In genomic region chr11:12529041-12529440, GRCh38 we compare ENCODE assay signal across 15 cellular contexts.
A peak's percentile ranks its signal among the peaks of the same experiment; 100 is the strongest.
DNase-seq lines count a peak whose midpoint lies in the region; ATAC-seq and TF ChIP-seq lines count a peak whose summit lies in the region.
"Had no signal": no experiment of that assay in that cellular context is flagged by ENCODE, and none has a peak within 500 bp of the region (broad histone marks: within the 10 kb centered on the region; RNA-seq: fewer than 3 reads in every experiment).

No MANE protein-coding gene starts in this region.

- intact Hi-C loops in esophagus muscularis mucosa (cut with DNase I) (no loop called here), posterior vena cava (cut with DNase I) (no loop called here)
- intact Hi-C loops in activated T-helper 2 cell treated with anti-CD3 and anti-CD28 coated beads, Interferon-gamma antibody, Interleukin-2, Interleukin-4, amounts not matched to agents 10 μg/mL and 5 μg/mL and 100 μg/mL, durations not matched to agents 14 hours and 24 hours and 36 hours (cut with micrococcal nuclease), result no loop called here

- no peak for TF ChIP-seq POLR2A in esophagus muscularis mucosa (IDR thresholded peaks at IDR 0.05; ENCODE audit: low read depth)

- 85% methylated on average over 5 of the region's 5 CpGs for WGBS in esophagus muscularis mucosa

- no peaks in the 10 kb centered on the region for H3K9me3 ChIP-seq in esophagus muscularis mucosa
- H3K9me3 ChIP-seq: BLaER1 treated with 17β-estradiol and CSF1 and Interleukin-3, amounts not matched to agents 10 nM and 100 nM had no signal

- peak overlapping the region in 3 of 4 donors; percentile 6 to 17 (median 12) for H3K27ac ChIP-seq in esophagus muscularis mucosa (replicated peaks in 1 of 4)
- H3K27ac ChIP-seq: BLaER1 treated with 17β-estradiol and CSF1 and Interleukin-3, amounts not matched to agents 10 nM and 100 nM had no signal

- no peaks in the 10 kb centered on the region for H3K4me1 Mint-ChIP-seq in activated T-helper 2 cell treated with anti-CD3 and anti-CD28 coated beads, Interferon-gamma antibody, Interleukin-2, Interleukin-4, amounts not matched to agents 10 μg/mL and 5 μg/mL and 100 μg/mL, durations not matched to agents 14 hours and 24 hours and 36 hours (ENCODE audit: low read depth)
- H3K4me1 Mint-ChIP-seq in stimulated activated naive CD8-positive, alpha-beta T cell treated with anti-CD3 and anti-CD28 coated beads, Interleukin-15, amount 100 ng/mL, for 72 hours, result no peaks in the 10 kb centered on the region
- H3K4me1 Mint-ChIP-seq: GM23338 had no signal

- DNase-seq in AG09319 (ENCODE audit: extremely low read depth, low read depth), result peak; percentile 57
- DNase-seq in amniotic epithelial cell (ENCODE audit: low read depth), result peak; percentile 85
- no peak for DNase-seq in esophagus muscularis mucosa (ENCODE audit: extremely low spot score)
- peak; percentile 30 for DNase-seq in posterior vena cava (ENCODE audit: low spot score)
- no peak for DNase-seq in activated T-helper 2 cell treated with anti-CD3 and anti-CD28 coated beads, Interferon-gamma antibody, Interleukin-2, Interleukin-4, amounts not matched to agents 10 μg/mL and 5 μg/mL and 100 μg/mL, durations not matched to agents 14 hours and 24 hours and 36 hours (ENCODE audit: low spot score)
- DNase-seq in stimulated activated naive CD8-positive, alpha-beta T cell treated with anti-CD3 and anti-CD28 coated beads, Interleukin-15, amount 100 ng/mL, for 72 hours, result no peak
- DNase-seq: EL, KBM-7, NCI-H1436, NCI-H2081, NCI-H524 treated with DMSO at 0.1 percent for 48 hours, SHP77 treated with DMSO at 0.1 percent for 48 hours had no signal

- no peaks in the 10 kb centered on the region for H3K36me3 Mint-ChIP-seq in activated T-helper 2 cell treated with anti-CD3 and anti-CD28 coated beads, Interferon-gamma antibody, Interleukin-2, Interleukin-4, amounts not matched to agents 10 μg/mL and 5 μg/mL and 100 μg/mL, durations not matched to agents 14 hours and 24 hours and 36 hours (ENCODE audit: low read depth)

- TF ChIP-seq EP300 in esophagus muscularis mucosa (IDR thresholded peaks at IDR 0.05), result no peak

- H3K36me3 ChIP-seq in esophagus muscularis mucosa, result peaks cover 0 to 79% (median 48%) of the 10 kb centered on the region in 4 donors
- H3K36me3 ChIP-seq: BLaER1 treated with 17β-estradiol and CSF1 and Interleukin-3, amounts not matched to agents 10 nM and 100 nM had no signal

- no peak overlapping the region for H3K4me3 Mint-ChIP-seq in activated T-helper 2 cell treated with anti-CD3 and anti-CD28 coated beads, Interferon-gamma antibody, Interleukin-2, Interleukin-4, amounts not matched to agents 10 μg/mL and 5 μg/mL and 100 μg/mL, durations not matched to agents 14 hours and 24 hours and 36 hours (ENCODE audit: low read depth)
- no peak overlapping the region for H3K4me3 Mint-ChIP-seq in stimulated activated naive CD8-positive, alpha-beta T cell treated with anti-CD3 and anti-CD28 coated beads, Interleukin-15, amount 100 ng/mL, for 72 hours
- H3K4me3 Mint-ChIP-seq: GM23338 had no signal

- H3K27me3 Mint-ChIP-seq in activated T-helper 2 cell treated with anti-CD3 and anti-CD28 coated beads, Interferon-gamma antibody, Interleukin-2, Interleukin-4, amounts not matched to agents 10 μg/mL and 5 μg/mL and 100 μg/mL, durations not matched to agents 14 hours and 24 hours and 36 hours (ENCODE audit: low read depth), result peaks cover 2% of the 10 kb centered on the region
- no peaks in the 10 kb centered on the region for H3K27me3 Mint-ChIP-seq in stimulated activated naive CD8-positive, alpha-beta T cell treated with anti-CD3 and anti-CD28 coated beads, Interleukin-15, amount 100 ng/mL, for 72 hours

- ATAC-seq in stimulated activated naive CD8-positive, alpha-beta T cell treated with anti-CD3 and anti-CD28 coated beads, Interleukin-15, amount 100 ng/mL, for 72 hours, result no peak
- no peak for ATAC-seq in HG03196 (IDR thresholded peaks at IDR 0.05; ENCODE audit: unreplicated experiment)
- ATAC-seq: GM23338 had no signal

- TF ChIP-seq CTCF in AG09319 (IDR thresholded peaks at IDR 0.05; ENCODE audit: low read depth, low read length) (no peak), esophagus muscularis mucosa (IDR thresholded peaks at IDR 0.05) (no peak)

- H3K27me3 ChIP-seq in esophagus muscularis mucosa, result no peaks in the 10 kb centered on the region
- H3K27me3 ChIP-seq: BLaER1 treated with 17β-estradiol and CSF1 and Interleukin-3, amounts not matched to agents 10 nM and 100 nM had no signal

- H3K27ac Mint-ChIP-seq in activated T-helper 2 cell treated with anti-CD3 and anti-CD28 coated beads, Interferon-gamma antibody, Interleukin-2, Interleukin-4, amounts not matched to agents 10 μg/mL and 5 μg/mL and 100 μg/mL, durations not matched to agents 14 hours and 24 hours and 36 hours, result no peak overlapping the region
- no peak overlapping the region for H3K27ac Mint-ChIP-seq in stimulated activated naive CD8-positive, alpha-beta T cell treated with anti-CD3 and anti-CD28 coated beads, Interleukin-15, amount 100 ng/mL, for 72 hours
- H3K27ac Mint-ChIP-seq: GM23338 had no signal

- H3K4me1 ChIP-seq in esophagus muscularis mucosa, result peaks cover 0 to 62% (median 51%) of the 10 kb centered on the region in 4 donors
- H3K4me1 ChIP-seq: BLaER1 treated with 17β-estradiol and CSF1 and Interleukin-3, amounts not matched to agents 10 nM and 100 nM had no signal

- H3K4me3 ChIP-seq in esophagus muscularis mucosa, result no peak overlapping the region
- H3K4me3 ChIP-seq: BLaER1 treated with 17β-estradiol and CSF1 and Interleukin-3, amounts not matched to agents 10 nM and 100 nM; GM23338 had no signal

- no peaks in the 10 kb centered on the region for H3K9me3 Mint-ChIP-seq in activated T-helper 2 cell treated with anti-CD3 and anti-CD28 coated beads, Interferon-gamma antibody, Interleukin-2, Interleukin-4, amounts not matched to agents 10 μg/mL and 5 μg/mL and 100 μg/mL, durations not matched to agents 14 hours and 24 hours and 36 hours
- H3K9me3 Mint-ChIP-seq in stimulated activated naive CD8-positive, alpha-beta T cell treated with anti-CD3 and anti-CD28 coated beads, Interleukin-15, amount 100 ng/mL, for 72 hours, result no peaks in the 10 kb centered on the region
- H3K9me3 Mint-ChIP-seq: GM23338 had no signal

Comparison
In these comparisons a context has a peak if more than half of its experiments do, and no peak if none do; other contexts are left out.
1. DNase-seq: peak in AG09319 (single experiment), amniotic epithelial cell (single experiment) and posterior vena cava (single experiment); none in esophagus muscularis mucosa (single experiment), activated T-helper 2 cell treated with anti-CD3 and anti-CD28 coated beads, Interferon-gamma antibody, Interleukin-2, Interleukin-4, amounts not matched to agents 10 μg/mL and 5 μg/mL and 100 μg/mL, durations not matched to agents 14 hours and 24 hours and 36 hours (single experiment) and stimulated activated naive CD8-positive, alpha-beta T cell treated with anti-CD3 and anti-CD28 coated beads, Interleukin-15, amount 100 ng/mL, for 72 hours (0 of 2).